8 cellular contexts compared by ENCODE assay signal in the genomic region with DNA sequence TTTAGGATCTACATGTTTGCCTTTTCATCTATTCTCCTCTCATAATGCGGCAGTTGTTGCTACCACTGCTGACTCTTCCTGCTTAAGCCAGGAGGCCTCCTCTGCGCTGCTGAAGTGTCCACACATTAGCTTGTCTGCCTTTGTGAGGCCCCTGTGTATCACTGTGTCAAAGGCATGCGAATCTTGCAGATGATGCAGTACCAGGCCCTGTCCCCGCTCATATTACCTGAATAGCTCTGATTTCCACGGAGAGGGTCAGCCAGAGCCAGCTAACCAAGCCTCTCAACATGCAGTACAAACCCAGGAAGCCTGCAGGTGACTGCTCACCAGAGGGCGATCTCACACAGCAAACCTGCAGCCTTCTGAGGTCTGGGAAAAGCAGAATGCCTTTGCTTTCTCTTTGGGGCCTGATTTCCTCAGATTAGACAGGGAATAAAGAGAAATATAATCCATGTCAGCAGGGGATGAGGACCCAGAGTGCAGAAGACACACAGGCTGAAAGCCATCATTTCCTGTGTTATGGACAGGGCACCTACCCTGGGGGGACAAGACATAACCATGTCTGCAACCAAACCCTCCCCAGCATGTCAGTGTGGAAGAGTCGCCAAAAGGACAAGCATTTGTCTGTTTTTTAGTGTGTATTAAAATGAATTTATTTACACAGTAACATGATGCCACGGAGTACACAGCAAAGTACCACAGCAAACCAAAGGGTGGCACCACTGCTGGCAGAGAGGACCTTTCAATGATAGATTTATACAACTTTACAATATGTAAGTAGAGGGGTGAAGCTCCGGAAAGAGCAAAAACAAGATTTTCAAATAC. TPM values are rescaled to one million over a fixed set of nuclear protein-coding genes. Genes with fewer than 3 reads are reported as not detected.
DNase-seq lines count a peak whose midpoint lies in the region; ATAC-seq, FAIRE-seq and TF ChIP-seq lines count a peak whose summit lies in the region.

No MANE protein-coding gene starts in this region.

- peak; percentile 67 for DNase-seq in GM10266 (ENCODE audit: extremely low spot score)
- peak; percentile 36 for DNase-seq in NCI-H2107 treated with DMSO at 0.1 percent for 48 hours (lab: John Stamatoyannopoulos, UW; ENCODE audit: unreplicated experiment)
- peak; percentile 16 for DNase-seq in activated CD4-positive, alpha-beta T cell treated with anti-CD3 and anti-CD28 coated beads, Interleukin-2, amount 50 U/mL, for 1 hour
- DNase-seq in epithelial cell of proximal tubule (ENCODE audit: low read depth), result no peak
- DNase-seq in naive B cell, result no peak
- peak; percentile 60 for DNase-seq in urothelium cell line (ENCODE audit: low spot score)

- no peak overlapping the region for H3K4me3 ChIP-seq in epithelial cell of proximal tubule (ENCODE audit: low read depth, low read length)

- peaks cover 6 to 17% (median 7%) of the 10 kb centered on the region in 3 donors for H3K4me1 Mint-ChIP-seq in naive B cell

- peak; percentile 54 to 56 for ATAC-seq in naive B cell (ENCODE audit: low read depth in 2 of 2)
- no peak for ATAC-seq in GM21390 (IDR thresholded peaks at IDR 0.05; ENCODE audit: unreplicated experiment)

- no peaks in the 10 kb centered on the region for H3K9me3 Mint-ChIP-seq in naive B cell

- H3K27me3 Mint-ChIP-seq in naive B cell, result no peaks in the 10 kb centered on the region

- peak overlapping the region in 3 of 6 donors; percentile 3 to 37 (median 29) for H3K27ac Mint-ChIP-seq in naive B cell

- peak overlapping the region in 2 of 8 donors; percentile 30 to 73 for H3K4me3 Mint-ChIP-seq in naive B cell

- no peak for FAIRE-seq in urothelium cell line (lab: Jason Lieb, UNC)

- peaks cover 0 to 4% of the 10 kb centered on the region in 2 donors for H3K36me3 Mint-ChIP-seq in naive B cell

- peak; percentile 85 for TF ChIP-seq CTCF in 22Rv1 (IDR thresholded peaks at IDR 0.05)
- peak; percentile 78 for TF ChIP-seq CTCF in GM10266 (IDR thresholded peaks at IDR 0.05; ENCODE audit: control insufficient read depth, insufficient read depth, low read depth, missing control alignments)
- peak; percentile 83 for TF ChIP-seq CTCF in epithelial cell of proximal tubule (conservative IDR thresholded peaks at IDR 0.05; ENCODE audit: low read depth, low read length)

- peak overlapping the region; percentile 56 for H3K27ac ChIP-seq in 22Rv1

RNA-seq across cellular contexts. Expression of a gene that starts 36.8 kb away (rescaled TPM):
- total RNA-seq in epithelial cell of proximal tubule, result 252 and 290 TPM in 2 replicates
- polyA plus RNA-seq in naive B cell (ENCODE audit: low read depth in 6 of 6), result 100 to 1,000 TPM; 418 to 685 (median 569) TPM

Comparison
In these comparisons a context has a peak if more than half of its experiments do, and no peak if none do; other contexts are left out.
1. DNase-seq: peak in GM10266 (single experiment), NCI-H2107 treated with DMSO at 0.1 percent for 48 hours (single experiment), activated CD4-positive, alpha-beta T cell treated with anti-CD3 and anti-CD28 coated beads, Interleukin-2, amount 50 U/mL, for 1 hour (single experiment) and urothelium cell line (single experiment); none in epithelial cell of proximal tubule (single experiment) and naive B cell (single experiment).
2. Peak in every context shown above with its lines, with median percentiles within 50 percentile points of each other: CTCF ChIP-seq.